9 cellular contexts compared by ENCODE assay signal in genomic region chr19:8514505-8515009, GRCh38. TPM values are rescaled to one million over a fixed set of nuclear protein-coding genes. Genes with fewer than 3 reads are reported as not detected.
DNase-seq lines count a peak whose midpoint lies in the region; ATAC-seq and TF ChIP-seq lines count a peak whose summit lies in the region.
"Not testable (repeated sequence)": the region's sequence is repeated elsewhere in the genome, so short reads cannot be mapped to it uniquely, and the experiment has no call there.
"Had no signal": no experiment of that assay in that cellular context is flagged by ENCODE, and none has a peak within 500 bp of the region (broad histone marks: within the 10 kb centered on the region; RNA-seq: fewer than 3 reads in every experiment).

No MANE protein-coding gene starts in this region.

- H3K4me2 ChIP-seq in OCI-LY1 (ENCODE audit: low read length) = peak overlapping the region; percentile 97

- peaks cover 17% of the 10 kb centered on the region for H3K36me3 Mint-ChIP-seq in activated T-cell treated with anti-CD3 and anti-CD28 coated beads, Interleukin-2, amount 50 U/mL, for 24 hours (ENCODE audit: low read depth)
- peaks cover 39% of the 10 kb centered on the region for H3K36me3 Mint-ChIP-seq in central memory CD8-positive, alpha-beta T cell (ENCODE audit: insufficient read depth)
- not testable (repeated sequence) for H3K36me3 Mint-ChIP-seq in glutamatergic neuron (ENCODE audit: unreplicated experiment)

- H3K27me3 ChIP-seq in GM06990 (replicated peaks; ENCODE audit: control insufficient read depth, insufficient read depth, low read length); OCI-LY1 (ENCODE audit: insufficient read depth, low read length); gastrocnemius medialis: not testable (repeated sequence)

- H3K4me1 ChIP-seq in OCI-LY1 (ENCODE audit: insufficient read depth, low read length, severe bottlenecking) (peaks cover 17% of the 10 kb centered on the region), mucosa of descending colon (ENCODE audit: low read depth) (peaks cover 17% of the 10 kb centered on the region), gastrocnemius medialis (peaks cover 10 to 19% of the 10 kb centered on the region in 2 donors)
- not testable (repeated sequence) for H3K4me1 ChIP-seq in urinary bladder (ENCODE audit: insufficient read depth)

- not testable (repeated sequence) for H3K36me3 ChIP-seq in GM06990 (ENCODE audit: control insufficient read depth, insufficient read depth, low read length); mucosa of descending colon (ENCODE audit: low read depth); gastrocnemius medialis; urinary bladder (ENCODE audit: insufficient read depth)
- H3K36me3 ChIP-seq in OCI-LY1 (ENCODE audit: insufficient read depth, low read length) = peaks cover 10% of the 10 kb centered on the region; the same call in 1 of the 2 replicates

- not testable (repeated sequence) for DNase-seq in GM06990 (ENCODE audit: extremely low read depth, insufficient read length); activated T-cell treated with anti-CD3 and anti-CD28 coated beads, Interleukin-2, amount 50 U/mL, for 24 hours; central memory CD8-positive, alpha-beta T cell (ENCODE audit: low spot score in 2 of 2); glutamatergic neuron; gastrocnemius medialis
- peak in 2 of 3 donors; percentile 24 to 54 for DNase-seq in mucosa of descending colon

- H3K9me3 ChIP-seq in OCI-LY1 (ENCODE audit: low read length); mucosa of descending colon; gastrocnemius medialis: not testable (repeated sequence)

- not testable (repeated sequence) for ATAC-seq in central memory CD8-positive, alpha-beta T cell (replicated peaks; ENCODE audit: extremely low read depth, poor library complexity, severe bottlenecking); mucosa of descending colon; gastrocnemius medialis

- WGBS in urinary bladder = 78% methylated on average over 21 of the region's 21 CpGs

- H3K27me3 Mint-ChIP-seq in activated T-cell treated with anti-CD3 and anti-CD28 coated beads, Interleukin-2, amount 50 U/mL, for 24 hours; central memory CD8-positive, alpha-beta T cell; glutamatergic neuron (ENCODE audit: unreplicated experiment): not testable (repeated sequence)

- not testable (repeated sequence) for H3F3A ChIP-seq in OCI-LY1 (ENCODE audit: insufficient read depth, low read length)

- TF ChIP-seq CTCF in GM06990 (IDR thresholded peaks at IDR 0.05; ENCODE audit: insufficient read depth, low read length, poor library complexity, severe bottlenecking); OCI-LY1 (IDR thresholded peaks at IDR 0.05; ENCODE audit: low read length); glutamatergic neuron (IDR thresholded peaks at IDR 0.05; ENCODE audit: partially characterized antibody, unreplicated experiment); mucosa of descending colon (IDR thresholded peaks at IDR 0.05); gastrocnemius medialis (IDR thresholded peaks at IDR 0.05 in 4 of 5, conservative IDR thresholded peaks at IDR 0.05 in 1 of 5): not testable (repeated sequence)

- in situ Hi-C loops in gastrocnemius medialis (cut with MboI; ENCODE audit: low sequenced_read_pairs in 4 of 4) = not testable (repeated sequence)

- TF ChIP-seq POLR2A in gastrocnemius medialis (IDR thresholded peaks at IDR 0.05) = not testable (repeated sequence)

- not testable (repeated sequence) for H3K9me3 Mint-ChIP-seq in activated T-cell treated with anti-CD3 and anti-CD28 coated beads, Interleukin-2, amount 50 U/mL, for 24 hours; central memory CD8-positive, alpha-beta T cell; glutamatergic neuron (ENCODE audit: unreplicated experiment)

- not testable (repeated sequence) for H3K9me2 ChIP-seq in OCI-LY1 (ENCODE audit: low read depth, low read length)

- peak overlapping the region; percentile 91 for H3K4me3 Mint-ChIP-seq in activated T-cell treated with anti-CD3 and anti-CD28 coated beads, Interleukin-2, amount 50 U/mL, for 24 hours
- H3K4me3 Mint-ChIP-seq in central memory CD8-positive, alpha-beta T cell = peak overlapping the region; percentile 92
- peak overlapping the region; percentile 90 for H3K4me3 Mint-ChIP-seq in glutamatergic neuron (ENCODE audit: unreplicated experiment)

- peak overlapping the region; percentile 85 for H3K9ac ChIP-seq in OCI-LY1 (ENCODE audit: low read length)

- not testable (repeated sequence) for H4K20me1 ChIP-seq in OCI-LY1 (ENCODE audit: insufficient read depth, low read length)

- H3K79me2 ChIP-seq in OCI-LY1 (ENCODE audit: insufficient read depth, low read length) = not testable (repeated sequence)

- H3K4me1 Mint-ChIP-seq in activated T-cell treated with anti-CD3 and anti-CD28 coated beads, Interleukin-2, amount 50 U/mL, for 24 hours (ENCODE audit: low read depth) = peaks cover 58% of the 10 kb centered on the region
- peaks cover 52% of the 10 kb centered on the region for H3K4me1 Mint-ChIP-seq in central memory CD8-positive, alpha-beta T cell
- not testable (repeated sequence) for H3K4me1 Mint-ChIP-seq in glutamatergic neuron (ENCODE audit: low read depth, unreplicated experiment)

- intact Hi-C loops in mucosa of descending colon (cut with DNase I, micrococcal nuclease) = not testable (repeated sequence)
- intact Hi-C loops in gastrocnemius medialis (cut with DNase I; ENCODE audit: low total_unique reads) = loop anchor here (5.0 to 10.0 kb wide), 2 partner anchors 207 to 610 kb away; partner anchors contain the start of genes CD320 and MAP2K7

- H3K4me3 ChIP-seq in GM06990 (replicated peaks; ENCODE audit: low read depth, low read length) (peak overlapping the region; percentile 77), OCI-LY1 (ENCODE audit: low read depth, low read length, poor library complexity, severe bottlenecking) (peak overlapping the region; percentile 77), gastrocnemius medialis (peak overlapping the region; percentile 69 to 98 (median 83)), urinary bladder (ENCODE audit: low read depth, low read length) (peak overlapping the region; percentile 58)
- H3K4me3 ChIP-seq in mucosa of descending colon = not testable (repeated sequence)

- peak overlapping the region; percentile 100 for H3K27ac Mint-ChIP-seq in activated T-cell treated with anti-CD3 and anti-CD28 coated beads, Interleukin-2, amount 50 U/mL, for 24 hours
- H3K27ac Mint-ChIP-seq in central memory CD8-positive, alpha-beta T cell (ENCODE audit: low read depth) = peak overlapping the region; percentile 99
- H3K27ac Mint-ChIP-seq in glutamatergic neuron (ENCODE audit: unreplicated experiment) = peak overlapping the region; percentile 99

- not testable (repeated sequence) for H3K27ac ChIP-seq in OCI-LY1 (ENCODE audit: low read depth, low read length, poor library complexity, severe bottlenecking); urinary bladder (ENCODE audit: low read depth)
- H3K27ac ChIP-seq in gastrocnemius medialis = peak overlapping the region; percentile 93 to 99 (median 98)

- H2AFZ ChIP-seq in OCI-LY1 (ENCODE audit: low read length) = not testable (repeated sequence)

RNA-seq across cellular contexts. Expression of gene ZNF414, which starts 0.6 kb away (rescaled TPM):
- total RNA-seq in glutamatergic neuron (ENCODE audit: unreplicated experiment) (27.2 TPM), mucosa of descending colon (10 to 100 TPM; 22.2 to 22.7 (median 22.3) TPM), gastrocnemius medialis (10 to 100 TPM in 1 of 4 donors, 1 to 10 TPM in 3; 4.7 to 13.3 (median 6.9) TPM), urinary bladder (4.6 TPM)
- 40.1 TPM for polyA plus RNA-seq in urinary bladder

RNA-seq across cellular contexts. Expression of gene PRAM1, which starts 12.1 kb away (rescaled TPM):
- total RNA-seq in glutamatergic neuron (ENCODE audit: unreplicated experiment) (0.49 TPM), mucosa of descending colon (1 to 10 TPM; 1.1 to 1.5 (median 1.2) TPM), gastrocnemius medialis (under 1 TPM in 2 of 4 donors, not detected in 2; 0.16 to 0.27 TPM), urinary bladder (0.58 TPM)
- polyA plus RNA-seq in urinary bladder = 0.85 TPM
- total RNA-seq: frontal cortex had no signal
